Comparison of ENCODE assay signal across 16 cellular contexts in the genomic region with DNA sequence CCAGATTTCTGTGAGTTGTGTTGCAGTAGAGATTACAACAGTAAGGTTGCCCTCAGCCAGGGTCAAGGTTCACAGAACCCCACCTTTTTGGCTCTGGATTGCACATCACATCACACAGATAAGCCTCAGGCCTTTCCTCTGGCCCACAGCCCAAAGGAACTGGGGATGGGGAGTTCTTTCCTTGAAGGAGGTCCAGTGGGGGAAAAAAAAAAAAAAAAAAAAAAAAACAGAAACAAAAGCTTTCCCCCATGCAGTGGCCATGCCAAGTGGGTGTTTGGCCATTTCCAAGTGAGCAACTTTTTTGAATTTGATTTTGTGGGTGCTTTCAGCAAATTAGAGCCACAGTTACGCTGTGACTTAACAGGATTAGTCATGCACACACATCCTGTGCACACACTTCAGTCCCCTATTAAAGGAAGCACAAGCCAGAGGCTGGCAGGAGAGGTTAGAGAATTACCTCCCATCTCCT.
A peak's percentile ranks its signal among the peaks of the same experiment; 100 is the strongest.
DNase-seq lines count a peak whose midpoint lies in the region; ATAC-seq and TF ChIP-seq lines count a peak whose summit lies in the region.
"Had no signal": no experiment of that assay in that cellular context is flagged by ENCODE, and none has a peak within 500 bp of the region (broad histone marks: within the 10 kb centered on the region; RNA-seq: fewer than 3 reads in every experiment).

No MANE protein-coding gene starts in this region.

- H4K91ac ChIP-seq in H9 (ENCODE audit: insufficient read length, low read depth, low read length), result no peak overlapping the region

- no peak overlapping the region for H3K56ac ChIP-seq in H9 (ENCODE audit: insufficient read length, low read depth, low read length)

- in situ Hi-C loops in Caki2 (cut with HindIII; ENCODE audit: low pct_unique_long_range_greater_than_20kb, low sequenced_read_pairs), result no loop called here

- no peak overlapping the region for H2BK20ac ChIP-seq in H9 (ENCODE audit: low read depth, low read length, poor library complexity, severe bottlenecking)

- H2BK5ac ChIP-seq in H9 (ENCODE audit: insufficient read length, low read length), result no peak overlapping the region

- H3K9ac ChIP-seq in H9 (ENCODE audit: extremely low read depth, insufficient read length, low read length), result no peak overlapping the region

- no peak overlapping the region for H3K4me2 ChIP-seq in H9 (ENCODE audit: insufficient read depth, insufficient read length, low read length)
- H3K4me2 ChIP-seq: GM23338 had no signal

- H3K9me3 ChIP-seq in H9 (ENCODE audit: control insufficient read depth, low read depth, low read length), result no peaks in the 10 kb centered on the region

- H4K5ac ChIP-seq in H9 (ENCODE audit: insufficient read length, low read depth, low read length), result no peak overlapping the region

- H3T11ph ChIP-seq in H9 (ENCODE audit: low read length), result no peak overlapping the region

- H3K27me3 Mint-ChIP-seq in H9 (ENCODE audit: low read depth), result peaks cover 2% of the 10 kb centered on the region; the same call in 1 of the 2 replicates

- no peaks in the 10 kb centered on the region for H3K9me3 Mint-ChIP-seq in H9
- H3K9me3 Mint-ChIP-seq: GM23338; stimulated activated memory B cell treated with anti-CD40 and anti-IgM and Interleukin-4, amounts not matched to agents 10 μg/mL and 1 μg/mL and 100 μg/mL, for 72 hours had no signal

- H2BK15ac ChIP-seq in H9 (ENCODE audit: low read depth, low read length), result no peak overlapping the region

- H2BK12ac ChIP-seq in H9 (ENCODE audit: insufficient read length, low read depth, low read length), result no peak overlapping the region

- H3K18ac ChIP-seq in H9 (ENCODE audit: insufficient read length, low read depth, low read length), result no peak overlapping the region

- POLR2A ChIA-PET in GM10248 (lab: Yijun Ruan, JAX), result no interaction called here

- peak; percentile 39 for DNase-seq in Caki2 (ENCODE audit: low read depth)
- DNase-seq in H9, result peak; percentile 14
- peak; percentile 75 for DNase-seq in RPMI7951 (ENCODE audit: low read depth)
- DNase-seq in glomerular visceral epithelial cell (ENCODE audit: extremely low spot score), result peak; percentile 26
- DNase-seq in GM10248 (ENCODE audit: extremely low spot score), result no peak
- DNase-seq: activated CD4-positive, alpha-beta T cell treated with anti-CD3 and anti-CD28 coated beads for 48 hours; central memory CD4-positive, alpha-beta T cell; foreskin melanocyte; KG1; NCI-H524 treated with DMSO at 0.1 percent for 48 hours; stimulated activated CD4-positive, alpha-beta T cell treated with anti-CD3 and anti-CD28 coated beads, Interleukin-1b, Interleukin-23, amount 100 ng/mL, for 48 hours had no signal

- H2AFZ ChIP-seq in H9 (ENCODE audit: low read length), result no peak overlapping the region

- H3K79me2 ChIP-seq in H9 (ENCODE audit: insufficient read depth, low read length), result no peaks in the 10 kb centered on the region

- H4K8ac ChIP-seq in H9 (replicated peaks; ENCODE audit: insufficient read length, low read depth, low read length), result no peak overlapping the region

- H4K20me1 ChIP-seq in H9 (ENCODE audit: control insufficient read depth, insufficient read depth, insufficient read length), result no peaks in the 10 kb centered on the region

- H3K23ac ChIP-seq in H9 (ENCODE audit: insufficient read length, low read depth, low read length), result no peak overlapping the region

- no peak overlapping the region for H3K4ac ChIP-seq in H9 (ENCODE audit: low read depth, low read length)

- peaks cover 1% of the 10 kb centered on the region; the same call in 1 of the 2 replicates for H3K4me1 ChIP-seq in H9 (ENCODE audit: insufficient read depth, low read length)

- no peak overlapping the region for H3K27ac ChIP-seq in H9 (ENCODE audit: insufficient read length, low read depth, low read length)

- no peaks in the 10 kb centered on the region for H3K27me3 ChIP-seq in H9 (ENCODE audit: insufficient read depth, low read length)

- CTCF ChIA-PET in GM10248 (lab: Yijun Ruan, JAX), result interaction anchor here (1.9 kb wide), 1 partner anchor 12 kb away, joined by 5 read pairs; no protein-coding TSS in a partner anchor

- no peaks in the 10 kb centered on the region for H3K79me1 ChIP-seq in H9 (ENCODE audit: insufficient read depth, low read depth, low read length, poor library complexity, severe bottlenecking)

- H3K14ac ChIP-seq in H9 (ENCODE audit: insufficient read depth, low read length), result no peak overlapping the region

- no peak for ATAC-seq in HG03469 (IDR thresholded peaks at IDR 0.05; ENCODE audit: unreplicated experiment)
- no peak for ATAC-seq in GM18907 (IDR thresholded peaks at IDR 0.05; ENCODE audit: unreplicated experiment)
- ATAC-seq: GM12878; GM23338; stimulated activated memory B cell treated with anti-CD40 and anti-IgM and Interleukin-4, amounts not matched to agents 10 μg/mL and 1 μg/mL and 100 μg/mL, for 72 hours had no signal

- H3K27ac Mint-ChIP-seq in H9, result no peak overlapping the region
- H3K27ac Mint-ChIP-seq: GM23338; stimulated activated memory B cell treated with anti-CD40 and anti-IgM and Interleukin-4, amounts not matched to agents 10 μg/mL and 1 μg/mL and 100 μg/mL, for 72 hours had no signal

- H2AK5ac ChIP-seq in H9 (ENCODE audit: insufficient read length, low read length), result no peak overlapping the region

- H3K36me3 Mint-ChIP-seq in H9 (ENCODE audit: insufficient read depth in 1 of 3, low read depth in 3 of 3), result no peaks in the 10 kb centered on the region
- H3K36me3 Mint-ChIP-seq: stimulated activated memory B cell treated with anti-CD40 and anti-IgM and Interleukin-4, amounts not matched to agents 10 μg/mL and 1 μg/mL and 100 μg/mL, for 72 hours had no signal

- H3K4me1 Mint-ChIP-seq in H9, result peaks cover 17 to 23% of the 10 kb centered on the region in 2 experiments
- H3K4me1 Mint-ChIP-seq: stimulated activated memory B cell treated with anti-CD40 and anti-IgM and Interleukin-4, amounts not matched to agents 10 μg/mL and 1 μg/mL and 100 μg/mL, for 72 hours had no signal

- WGBS in H9 (ENCODE audit: extremely low coverage, insufficient read length, low lambda C conversion rate), result no CpG with 5 or more reads among the region's 1 CpG

- H2BK120ac ChIP-seq in H9 (ENCODE audit: low read depth, low read length, poor library complexity, severe bottlenecking), result no peak overlapping the region

- TF ChIP-seq CTCF in H9 (conservative IDR thresholded peaks at IDR 0.05) (no peak), GM10248 (IDR thresholded peaks at IDR 0.05; ENCODE audit: control extremely low read depth, extremely low read depth, low read depth, missing control alignments) (no peak)

- no peak overlapping the region for H3K4me3 Mint-ChIP-seq in H9
- H3K4me3 Mint-ChIP-seq: GM23338; stimulated activated memory B cell treated with anti-CD40 and anti-IgM and Interleukin-4, amounts not matched to agents 10 μg/mL and 1 μg/mL and 100 μg/mL, for 72 hours had no signal

- no peaks in the 10 kb centered on the region for H3K23me2 ChIP-seq in H9 (ENCODE audit: insufficient read length, low read depth, low read length, poor library complexity, severe bottlenecking)
